17 cellular contexts compared by ENCODE assay signal in the genomic region with DNA sequence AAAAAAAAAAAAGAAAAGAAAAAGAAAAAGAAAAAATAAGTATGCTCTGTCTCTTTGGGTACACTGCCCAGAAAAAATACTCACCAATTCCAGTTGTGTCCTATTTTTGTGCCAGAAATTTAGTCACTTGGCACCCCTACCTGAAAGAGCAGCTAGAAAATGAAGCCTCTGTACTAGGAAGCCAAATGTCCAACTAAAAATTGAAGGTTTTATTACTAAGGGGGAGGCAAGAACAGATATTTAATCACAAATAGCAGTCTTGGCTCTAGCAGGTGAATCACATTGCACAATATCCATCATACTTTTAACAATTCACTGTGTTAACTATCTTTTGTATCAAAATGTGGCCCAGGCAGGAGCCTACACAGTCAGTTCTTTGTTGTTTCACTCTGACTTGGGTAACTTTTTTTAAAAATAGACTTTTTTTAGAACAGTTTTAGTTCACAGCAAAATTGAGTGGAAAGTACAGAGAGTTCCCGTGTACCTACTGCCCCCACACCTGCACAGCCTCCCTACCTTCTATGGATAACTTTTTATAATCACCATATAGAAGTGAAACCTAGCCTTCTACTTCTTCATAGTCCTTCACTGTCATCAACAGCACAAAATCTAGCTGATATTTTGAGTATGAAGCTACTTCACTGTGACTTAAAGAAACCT.
DNase-seq lines count a peak whose midpoint lies in the region; ATAC-seq, FAIRE-seq and TF ChIP-seq lines count a peak whose summit lies in the region.
"Had no signal": no experiment of that assay in that cellular context is flagged by ENCODE, and none has a peak within 500 bp of the region (broad histone marks: within the 10 kb centered on the region; RNA-seq: fewer than 3 reads in every experiment).

No MANE protein-coding gene starts in this region.

- no peak for TF ChIP-seq CTCF in mesothelial cell of epicardium (IDR thresholded peaks at IDR 0.05; ENCODE audit: unreplicated experiment)
- TF ChIP-seq CTCF in ascending aorta (IDR thresholded peaks at IDR 0.05): no peak

- no peaks in the 10 kb centered on the region for H3K27me3 ChIP-seq in ascending aorta
- H3K27me3 ChIP-seq: BE2C, esophagus muscularis mucosa, SJSA1 had no signal

- H3K36me3 ChIP-seq in ascending aorta: no peaks in the 10 kb centered on the region
- H3K36me3 ChIP-seq: BE2C, esophagus muscularis mucosa, SJSA1 had no signal

- H3K36me3 Mint-ChIP-seq in mesothelial cell of epicardium: peaks cover 10% of the 10 kb centered on the region

- peak; percentile 50 for ATAC-seq in GM21526 (IDR thresholded peaks at IDR 0.05; ENCODE audit: low FRiP score, unreplicated experiment)

- peak overlapping the region in 1 of 2 donors; percentile 14 for H3K27ac ChIP-seq in ascending aorta
- H3K27ac ChIP-seq: esophagus muscularis mucosa, SJSA1 had no signal

- intact Hi-C loops in ascending aorta (cut with DNase I): no loop called here

- no peaks in the 10 kb centered on the region for H3K4me1 ChIP-seq in ascending aorta
- H3K4me1 ChIP-seq: BE2C, esophagus muscularis mucosa, SJSA1 had no signal

- peaks cover 25% of the 10 kb centered on the region for H3K9me3 Mint-ChIP-seq in mesothelial cell of epicardium

- FAIRE-seq in GM12891 (lab: Jason Lieb, UNC): peak; percentile 85

- no peaks in the 10 kb centered on the region for H3K27me3 Mint-ChIP-seq in mesothelial cell of epicardium (ENCODE audit: low read depth)
- H3K27me3 Mint-ChIP-seq: activated CD4-positive, alpha-beta memory T cell treated with anti-CD3 and anti-CD28 coated beads, Interleukin-2, amount 10 ng/mL, durations not matched to agents 7 days and 5 days had no signal

- peak overlapping the region; percentile 66 for H3K27ac Mint-ChIP-seq in mesothelial cell of epicardium
- H3K27ac Mint-ChIP-seq: activated CD4-positive, alpha-beta memory T cell treated with anti-CD3 and anti-CD28 coated beads, Interleukin-2, amount 10 ng/mL, durations not matched to agents 7 days and 5 days had no signal

- no peak for TF ChIP-seq POLR2A in GM12891 (IDR thresholded peaks at IDR 0.05; ENCODE audit: low read depth, low read length)

- no peaks in the 10 kb centered on the region for H3K9me3 ChIP-seq in ascending aorta
- H3K9me3 ChIP-seq: esophagus muscularis mucosa had no signal

- H3K4me3 Mint-ChIP-seq in mesothelial cell of epicardium: no peak overlapping the region
- H3K4me3 Mint-ChIP-seq: activated CD4-positive, alpha-beta memory T cell treated with anti-CD3 and anti-CD28 coated beads, Interleukin-2, amount 10 ng/mL, durations not matched to agents 7 days and 5 days had no signal

- H3K4me1 Mint-ChIP-seq in mesothelial cell of epicardium: peaks cover 8% of the 10 kb centered on the region

- H3K4me3 ChIP-seq in ascending aorta: no peak overlapping the region
- H3K4me3 ChIP-seq: esophagus muscularis mucosa, SJSA1 had no signal

- DNase-seq in GM12891 (ENCODE audit: insufficient read length, low spot score) (no peak), NCI-H446 treated with DMSO at 0.1 percent for 48 hours (lab: John Stamatoyannopoulos, UW) (peak; percentile 35), mesothelial cell of epicardium (ENCODE audit: low spot score in 2 of 2, unreplicated experiment in 2 of 2) (no peak), T1000 (lab: John Stamatoyannopoulos, UW) (no peak), globus pallidus (ENCODE audit: low spot score) (no peak), ascending aorta (ENCODE audit: low spot score in 2 of 2) (no peak)
- DNase-seq in activated CD4-positive, alpha-beta T cell treated with anti-CD3 and anti-CD28 coated beads, Interleukin-2, amount 50 U/mL, for 1 hour: no peak
- DNase-seq: activated CD4-positive, alpha-beta memory T cell treated with anti-CD3 and anti-CD28 coated beads, Interleukin-2, amount 10 ng/mL, durations not matched to agents 7 days and 5 days; activated effector memory CD4-positive, alpha-beta T cell treated with anti-CD3 and anti-CD28 coated beads, Interleukin-2, amount 50 U/mL, for 16 hours; BE2C; cortex of kidney; kidney glomerular epithelial cell; NCI-H1092; NCI-H2171 had no signal

TF ChIP-seq in GM12891, 5 proteins besides CTCF, POLR2A, EP300 and RAD21:
- TF ChIP-seq SPI1 (IDR thresholded peaks at IDR 0.05; ENCODE audit: low read depth, low read length) (peak; percentile 24; the same call in 1 of the 2 replicates), TAF1 (IDR thresholded peaks at IDR 0.05; ENCODE audit: low read depth, low read length) (no peak), POU2F2 (IDR thresholded peaks at IDR 0.05; ENCODE audit: low read depth, low read length) (no peak)
